In genomic region chr20:46520976-46521579, GRCh38 we compare ENCODE assay signal across 1 cellular context.
TF ChIP-seq lines count a peak whose summit lies in the region.

No MANE protein-coding gene starts in this region.

TF ChIP-seq in HepG2, 621 proteins besides CTCF, POLR2A, EP300 and RAD21 (continued from another document and continues in another):
- TF ChIP-seq, protein P1, sequence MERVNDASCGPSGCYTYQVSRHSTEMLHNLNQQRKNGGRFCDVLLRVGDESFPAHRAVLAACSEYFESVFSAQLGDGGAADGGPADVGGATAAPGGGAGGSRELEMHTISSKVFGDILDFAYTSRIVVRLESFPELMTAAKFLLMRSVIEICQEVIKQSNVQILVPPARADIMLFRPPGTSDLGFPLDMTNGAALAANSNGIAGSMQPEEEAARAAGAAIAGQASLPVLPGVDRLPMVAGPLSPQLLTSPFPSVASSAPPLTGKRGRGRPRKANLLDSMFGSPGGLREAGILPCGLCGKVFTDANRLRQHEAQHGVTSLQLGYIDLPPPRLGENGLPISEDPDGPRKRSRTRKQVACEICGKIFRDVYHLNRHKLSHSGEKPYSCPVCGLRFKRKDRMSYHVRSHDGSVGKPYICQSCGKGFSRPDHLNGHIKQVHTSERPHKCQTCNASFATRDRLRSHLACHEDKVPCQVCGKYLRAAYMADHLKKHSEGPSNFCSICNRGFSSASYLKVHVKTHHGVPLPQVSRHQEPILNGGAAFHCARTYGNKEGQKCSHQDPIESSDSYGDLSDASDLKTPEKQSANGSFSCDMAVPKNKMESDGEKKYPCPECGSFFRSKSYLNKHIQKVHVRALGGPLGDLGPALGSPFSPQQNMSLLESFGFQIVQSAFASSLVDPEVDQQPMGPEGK (CRISPR knock-in tag; IDR thresholded peaks at IDR 0.05), result no peak
- no peak for TF ChIP-seq KDM1A (CRISPR knock-in tag; IDR thresholded peaks at IDR 0.05)
- no peak for TF ChIP-seq ZNF549 (CRISPR knock-in tag; IDR thresholded peaks at IDR 0.05)
- no peak; the same call in 1 of the 2 replicates for TF ChIP-seq MYC (CRISPR knock-in tag; IDR thresholded peaks at IDR 0.05; ENCODE audit: borderline replicate concordance)
- no peak for TF ChIP-seq BRF2 (CRISPR knock-in tag; IDR thresholded peaks at IDR 0.05)
- TF ChIP-seq ZZZ3 (CRISPR knock-in tag; IDR thresholded peaks at IDR 0.05; ENCODE audit: borderline replicate concordance), result no peak
- no peak for TF ChIP-seq ZNF335 (CRISPR knock-in tag; IDR thresholded peaks at IDR 0.05)
- no peak for TF ChIP-seq ZBTB14 (CRISPR knock-in tag; IDR thresholded peaks at IDR 0.05)
- TF ChIP-seq, protein P2, sequence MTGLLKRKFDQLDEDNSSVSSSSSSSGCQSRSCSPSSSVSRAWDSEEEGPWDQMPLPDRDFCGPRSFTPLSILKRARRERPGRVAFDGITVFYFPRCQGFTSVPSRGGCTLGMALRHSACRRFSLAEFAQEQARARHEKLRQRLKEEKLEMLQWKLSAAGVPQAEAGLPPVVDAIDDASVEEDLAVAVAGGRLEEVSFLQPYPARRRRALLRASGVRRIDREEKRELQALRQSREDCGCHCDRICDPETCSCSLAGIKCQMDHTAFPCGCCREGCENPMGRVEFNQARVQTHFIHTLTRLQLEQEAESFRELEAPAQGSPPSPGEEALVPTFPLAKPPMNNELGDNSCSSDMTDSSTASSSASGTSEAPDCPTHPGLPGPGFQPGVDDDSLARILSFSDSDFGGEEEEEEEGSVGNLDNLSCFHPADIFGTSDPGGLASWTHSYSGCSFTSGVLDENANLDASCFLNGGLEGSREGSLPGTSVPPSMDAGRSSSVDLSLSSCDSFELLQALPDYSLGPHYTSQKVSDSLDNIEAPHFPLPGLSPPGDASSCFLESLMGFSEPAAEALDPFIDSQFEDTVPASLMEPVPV (CRISPR knock-in tag; IDR thresholded peaks at IDR 0.05), result no peak
- peak; percentile 11 for TF ChIP-seq SKI (IDR thresholded peaks at IDR 0.05; ENCODE audit: partially characterized antibody)
- no peak for TF ChIP-seq CHD2 (IDR thresholded peaks at IDR 0.05; ENCODE audit: low read depth, low read length)
- TF ChIP-seq ZNF792 (CRISPR knock-in tag; IDR thresholded peaks at IDR 0.05), result 0 out of 2 replicates have a peak, but pooled peaks have one; percentile 52
- TF ChIP-seq, protein P3, sequence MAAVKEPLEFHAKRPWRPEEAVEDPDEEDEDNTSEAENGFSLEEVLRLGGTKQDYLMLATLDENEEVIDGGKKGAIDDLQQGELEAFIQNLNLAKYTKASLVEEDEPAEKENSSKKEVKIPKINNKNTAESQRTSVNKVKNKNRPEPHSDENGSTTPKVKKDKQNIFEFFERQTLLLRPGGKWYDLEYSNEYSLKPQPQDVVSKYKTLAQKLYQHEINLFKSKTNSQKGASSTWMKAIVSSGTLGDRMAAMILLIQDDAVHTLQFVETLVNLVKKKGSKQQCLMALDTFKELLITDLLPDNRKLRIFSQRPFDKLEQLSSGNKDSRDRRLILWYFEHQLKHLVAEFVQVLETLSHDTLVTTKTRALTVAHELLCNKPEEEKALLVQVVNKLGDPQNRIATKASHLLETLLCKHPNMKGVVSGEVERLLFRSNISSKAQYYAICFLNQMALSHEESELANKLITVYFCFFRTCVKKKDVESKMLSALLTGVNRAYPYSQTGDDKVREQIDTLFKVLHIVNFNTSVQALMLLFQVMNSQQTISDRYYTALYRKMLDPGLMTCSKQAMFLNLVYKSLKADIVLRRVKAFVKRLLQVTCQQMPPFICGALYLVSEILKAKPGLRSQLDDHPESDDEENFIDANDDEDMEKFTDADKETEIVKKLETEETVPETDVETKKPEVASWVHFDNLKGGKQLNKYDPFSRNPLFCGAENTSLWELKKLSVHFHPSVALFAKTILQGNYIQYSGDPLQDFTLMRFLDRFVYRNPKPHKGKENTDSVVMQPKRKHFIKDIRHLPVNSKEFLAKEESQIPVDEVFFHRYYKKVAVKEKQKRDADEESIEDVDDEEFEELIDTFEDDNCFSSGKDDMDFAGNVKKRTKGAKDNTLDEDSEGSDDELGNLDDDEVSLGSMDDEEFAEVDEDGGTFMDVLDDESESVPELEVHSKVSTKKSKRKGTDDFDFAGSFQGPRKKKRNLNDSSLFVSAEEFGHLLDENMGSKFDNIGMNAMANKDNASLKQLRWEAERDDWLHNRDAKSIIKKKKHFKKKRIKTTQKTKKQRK (IDR thresholded peaks at IDR 0.05; ENCODE audit: low read length), result no peak
- TF ChIP-seq ZNF329 (CRISPR knock-in tag; IDR thresholded peaks at IDR 0.05; ENCODE audit: low read depth), result no peak; the same call in 1 of the 2 replicates
- no peak for TF ChIP-seq MLLT10 (CRISPR knock-in tag; IDR thresholded peaks at IDR 0.05)
- TF ChIP-seq NR2C2 (CRISPR knock-in tag; IDR thresholded peaks at IDR 0.05; ENCODE audit: borderline replicate concordance), result no peak
- TF ChIP-seq ZNF232 (CRISPR knock-in tag; IDR thresholded peaks at IDR 0.05; ENCODE audit: borderline replicate concordance), result no peak
- peak; percentile 97 for TF ChIP-seq SSRP1 (CRISPR knock-in tag; IDR thresholded peaks at IDR 0.05)
- TF ChIP-seq ZNF615 (CRISPR knock-in tag; IDR thresholded peaks at IDR 0.05; ENCODE audit: borderline replicate concordance), result no peak
- TF ChIP-seq, protein P4, sequence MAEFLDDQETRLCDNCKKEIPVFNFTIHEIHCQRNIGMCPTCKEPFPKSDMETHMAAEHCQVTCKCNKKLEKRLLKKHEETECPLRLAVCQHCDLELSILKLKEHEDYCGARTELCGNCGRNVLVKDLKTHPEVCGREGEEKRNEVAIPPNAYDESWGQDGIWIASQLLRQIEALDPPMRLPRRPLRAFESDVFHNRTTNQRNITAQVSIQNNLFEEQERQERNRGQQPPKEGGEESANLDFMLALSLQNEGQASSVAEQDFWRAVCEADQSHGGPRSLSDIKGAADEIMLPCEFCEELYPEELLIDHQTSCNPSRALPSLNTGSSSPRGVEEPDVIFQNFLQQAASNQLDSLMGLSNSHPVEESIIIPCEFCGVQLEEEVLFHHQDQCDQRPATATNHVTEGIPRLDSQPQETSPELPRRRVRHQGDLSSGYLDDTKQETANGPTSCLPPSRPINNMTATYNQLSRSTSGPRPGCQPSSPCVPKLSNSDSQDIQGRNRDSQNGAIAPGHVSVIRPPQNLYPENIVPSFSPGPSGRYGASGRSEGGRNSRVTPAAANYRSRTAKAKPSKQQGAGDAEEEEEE (CRISPR knock-in tag; IDR thresholded peaks at IDR 0.05; ENCODE audit: borderline replicate concordance), result no peak
- TF ChIP-seq, protein P5, sequence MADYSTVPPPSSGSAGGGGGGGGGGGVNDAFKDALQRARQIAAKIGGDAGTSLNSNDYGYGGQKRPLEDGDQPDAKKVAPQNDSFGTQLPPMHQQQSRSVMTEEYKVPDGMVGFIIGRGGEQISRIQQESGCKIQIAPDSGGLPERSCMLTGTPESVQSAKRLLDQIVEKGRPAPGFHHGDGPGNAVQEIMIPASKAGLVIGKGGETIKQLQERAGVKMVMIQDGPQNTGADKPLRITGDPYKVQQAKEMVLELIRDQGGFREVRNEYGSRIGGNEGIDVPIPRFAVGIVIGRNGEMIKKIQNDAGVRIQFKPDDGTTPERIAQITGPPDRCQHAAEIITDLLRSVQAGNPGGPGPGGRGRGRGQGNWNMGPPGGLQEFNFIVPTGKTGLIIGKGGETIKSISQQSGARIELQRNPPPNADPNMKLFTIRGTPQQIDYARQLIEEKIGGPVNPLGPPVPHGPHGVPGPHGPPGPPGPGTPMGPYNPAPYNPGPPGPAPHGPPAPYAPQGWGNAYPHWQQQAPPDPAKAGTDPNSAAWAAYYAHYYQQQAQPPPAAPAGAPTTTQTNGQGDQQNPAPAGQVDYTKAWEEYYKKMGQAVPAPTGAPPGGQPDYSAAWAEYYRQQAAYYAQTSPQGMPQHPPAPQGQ (CRISPR knock-in tag; IDR thresholded peaks at IDR 0.05; ENCODE audit: borderline replicate concordance), result no peak
- TF ChIP-seq ZNF343 (CRISPR knock-in tag; IDR thresholded peaks at IDR 0.05), result no peak
- no peak for TF ChIP-seq ZNF282 (IDR thresholded peaks at IDR 0.05; ENCODE audit: partially characterized antibody)
- TF ChIP-seq SOX5 (CRISPR knock-in tag; IDR thresholded peaks at IDR 0.05; ENCODE audit: borderline replicate concordance), result peak; percentile 59; the same call in 1 of the 2 replicates
- TF ChIP-seq ZNF101 (CRISPR knock-in tag; IDR thresholded peaks at IDR 0.05; ENCODE audit: borderline replicate concordance, low read depth), result no peak
- no peak for TF ChIP-seq ZNF207 (IDR thresholded peaks at IDR 0.05; ENCODE audit: borderline replicate concordance)
- TF ChIP-seq ZNF703 (CRISPR knock-in tag; IDR thresholded peaks at IDR 0.05; ENCODE audit: borderline replicate concordance), result no peak
- no peak for TF ChIP-seq MTF1 (CRISPR knock-in tag; IDR thresholded peaks at IDR 0.05)
- TF ChIP-seq, protein P6, sequence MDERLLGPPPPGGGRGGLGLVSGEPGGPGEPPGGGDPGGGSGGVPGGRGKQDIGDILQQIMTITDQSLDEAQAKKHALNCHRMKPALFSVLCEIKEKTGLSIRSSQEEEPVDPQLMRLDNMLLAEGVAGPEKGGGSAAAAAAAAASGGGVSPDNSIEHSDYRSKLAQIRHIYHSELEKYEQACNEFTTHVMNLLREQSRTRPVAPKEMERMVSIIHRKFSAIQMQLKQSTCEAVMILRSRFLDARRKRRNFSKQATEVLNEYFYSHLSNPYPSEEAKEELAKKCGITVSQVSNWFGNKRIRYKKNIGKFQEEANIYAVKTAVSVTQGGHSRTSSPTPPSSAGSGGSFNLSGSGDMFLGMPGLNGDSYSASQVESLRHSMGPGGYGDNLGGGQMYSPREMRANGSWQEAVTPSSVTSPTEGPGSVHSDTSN (CRISPR knock-in tag; IDR thresholded peaks at IDR 0.05), result peak; percentile 25; the same call in 1 of the 2 replicates
- TF ChIP-seq TEAD3 (CRISPR knock-in tag; optimal IDR thresholded peaks at IDR 0.05; ENCODE audit: borderline replicate concordance), result peak; percentile 74
- 0 out of 2 replicates have a peak, but pooled peaks have one; percentile 32 for TF ChIP-seq HIC2 (CRISPR knock-in tag; IDR thresholded peaks at IDR 0.05; ENCODE audit: low read depth)
- no peak for TF ChIP-seq CCAR2 (optimal IDR thresholded peaks at IDR 0.05; ENCODE audit: low read depth, low read length)
- TF ChIP-seq MZF1 (CRISPR knock-in tag; IDR thresholded peaks at IDR 0.05; ENCODE audit: borderline replicate concordance), result no peak
- TF ChIP-seq GZF1 (CRISPR knock-in tag; IDR thresholded peaks at IDR 0.05), result no peak
- no peak for TF ChIP-seq IRF9 (CRISPR knock-in tag; IDR thresholded peaks at IDR 0.05; ENCODE audit: borderline replicate concordance)
- TF ChIP-seq HES4 (CRISPR knock-in tag; IDR thresholded peaks at IDR 0.05; ENCODE audit: borderline replicate concordance), result no peak
- TF ChIP-seq HDAC6 (IDR thresholded peaks at IDR 0.05; ENCODE audit: low read depth, low read length), result no peak
- no peak for TF ChIP-seq AKAP8 (CRISPR knock-in tag; IDR thresholded peaks at IDR 0.05)
- no peak for TF ChIP-seq MXD4 (CRISPR knock-in tag; IDR thresholded peaks at IDR 0.05)
- no peak for TF ChIP-seq EHMT2 (IDR thresholded peaks at IDR 0.05; ENCODE audit: borderline replicate concordance, low read depth, low read length)
- TF ChIP-seq SMARCE1 (IDR thresholded peaks at IDR 0.05; ENCODE audit: borderline replicate concordance), result no peak
